10 cellular contexts compared by ENCODE assay signal in the genomic region with DNA sequence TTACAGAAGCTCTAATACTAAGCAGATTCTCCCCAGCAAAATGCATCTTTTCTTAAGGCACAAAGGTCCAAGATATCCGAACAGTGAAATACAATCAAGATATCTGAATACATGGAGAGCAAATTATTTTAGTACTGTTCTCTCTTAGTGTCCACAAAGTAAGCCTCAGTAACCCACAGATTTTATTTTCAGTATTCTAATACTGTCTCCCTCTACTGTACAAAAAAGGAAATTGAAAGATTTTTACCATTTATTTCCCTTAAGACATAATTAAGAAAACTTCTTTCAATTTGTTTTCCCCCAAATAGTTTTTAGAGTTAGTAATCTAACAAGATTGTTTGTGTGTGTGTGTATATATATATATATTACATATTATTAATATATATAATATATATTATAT. TPM values are rescaled to one million over a fixed set of nuclear protein-coding genes. Genes with fewer than 3 reads are reported as not detected.
A peak's percentile ranks its signal among the peaks of the same experiment; 100 is the strongest.
DNase-seq lines count a peak whose midpoint lies in the region; ATAC-seq, FAIRE-seq and TF ChIP-seq lines count a peak whose summit lies in the region.
"Had no signal": no experiment of that assay in that cellular context is flagged by ENCODE, and none has a peak within 500 bp of the region (broad histone marks: within the 10 kb centered on the region; RNA-seq: fewer than 3 reads in every experiment).

No MANE protein-coding gene starts in this region.

- H3K9me3 ChIP-seq in mammary epithelial cell (replicated peaks; ENCODE audit: insufficient read depth, low read length), result no peaks in the 10 kb centered on the region
- no peaks in the 10 kb centered on the region for H3K9me3 ChIP-seq in pancreas

- no peaks in the 10 kb centered on the region for H3K27me3 ChIP-seq in mammary epithelial cell (ENCODE audit: insufficient read depth, low read length)
- no peaks in the 10 kb centered on the region for H3K27me3 ChIP-seq in pancreas
- no peaks in the 10 kb centered on the region for H3K27me3 ChIP-seq in H7 (ENCODE audit: control insufficient read depth, insufficient read depth, low read length)

- H3K4me3 ChIP-seq in mammary epithelial cell (replicated peaks in 1 of 3; ENCODE audit: insufficient read depth in 1 of 3, low read depth in 2 of 3, low read length in 3 of 3) (no peak overlapping the region), pancreas (no peak overlapping the region), H7 (ENCODE audit: insufficient read depth, low read depth, low read length) (no peak overlapping the region)

- DNase-seq in NCI-H2171 treated with DMSO at 0.1 percent for 48 hours (lab: John Stamatoyannopoulos, UW) (peak; percentile 2), NCI-H2171 (lab: John Stamatoyannopoulos, UW) (no peak), M059J (ENCODE audit: low read depth) (peak; percentile 39), mammary epithelial cell (no peak), pancreas (no peak), NCI-H1436 (lab: John Stamatoyannopoulos, UW) (no peak), head of caudate nucleus (no peak), H7 (no peak)
- DNase-seq: activated naive CD8-positive, alpha-beta T cell treated with anti-CD3 and anti-CD28 coated beads, Interleukin-2, amount 50 U/mL, for 24 hours; nucleus accumbens had no signal

- no peaks in the 10 kb centered on the region for H3K79me2 ChIP-seq in mammary epithelial cell (ENCODE audit: insufficient read depth, low read length)

- H4K20me1 ChIP-seq in mammary epithelial cell (ENCODE audit: insufficient read depth, low read length), result no peaks in the 10 kb centered on the region

- H3K27ac ChIP-seq in mammary epithelial cell (ENCODE audit: insufficient read depth, low read depth, low read length) (no peak overlapping the region), pancreas (no peak overlapping the region)

- H3K4me1 ChIP-seq in mammary epithelial cell (ENCODE audit: insufficient read depth, low read length), result no peaks in the 10 kb centered on the region
- peaks cover 6 to 8% (median 8%) of the 10 kb centered on the region in 3 donors for H3K4me1 ChIP-seq in pancreas

- H3K9ac ChIP-seq in mammary epithelial cell (ENCODE audit: insufficient read depth, low read length), result no peak overlapping the region

- 29% methylated on average over 1 of the region's 1 CpG for WGBS in mammary epithelial cell (ENCODE audit: low coverage, missing lambda C conversion rate)
- WGBS in pancreas, 2 donors, result 41 to 54% methylated on average over 1 of the region's 1 CpG

- ATAC-seq in pancreas, result no peak
- ATAC-seq: activated naive CD8-positive, alpha-beta T cell treated with anti-CD3 and anti-CD28 coated beads, Interleukin-2, amount 50 U/mL, for 24 hours had no signal

- in situ Hi-C loops in mammary epithelial cell (cut with MboI; ENCODE audit: low sequenced_read_pairs in 2 of 2), result no loop called here

- H3K36me3 ChIP-seq in mammary epithelial cell (ENCODE audit: insufficient read depth, low read length) (no peaks in the 10 kb centered on the region), pancreas (no peaks in the 10 kb centered on the region), H7 (replicated peaks; ENCODE audit: control insufficient read depth, insufficient read depth, low read length) (no peaks in the 10 kb centered on the region)

- CTCF ChIA-PET in mammary epithelial cell (lab: Charles Lee; ENCODE audit: low non-redundant PET), result interaction anchor here (0.7 kb wide), 1 partner anchor 19 kb away, joined by 4 read pairs; no protein-coding TSS in a partner anchor

- no peak overlapping the region for H3K4me2 ChIP-seq in mammary epithelial cell (ENCODE audit: insufficient read depth, low read depth, low read length)

- intact Hi-C loops in mammary epithelial cell (cut with micrococcal nuclease), result no loop called here
- intact Hi-C loops in pancreas (cut with DNase I), result no loop called here
- intact Hi-C loops in head of caudate nucleus (cut with DNase I), result no loop called here

- H2AFZ ChIP-seq in mammary epithelial cell (ENCODE audit: low read depth, low read length), result no peak overlapping the region

- dilution Hi-C loops in mammary epithelial cell (cut with HindIII; ENCODE audit: low sequenced_read_pairs), result no loop called here

- TF ChIP-seq CTCF in mammary epithelial cell (conservative IDR thresholded peaks at IDR 0.05 in 1 of 2, IDR thresholded peaks at IDR 0.05 in 1 of 2; ENCODE audit: extremely low read depth in 1 of 2, insufficient read depth in 1 of 2, low read depth in 1 of 2, low read length in 2 of 2) (peak; percentile 25 to 35), pancreas (IDR thresholded peaks at IDR 0.05) (no peak)

- peak; percentile 93 for FAIRE-seq in pancreas (lab: Jason Lieb, UNC)

- no TSS peak for BruUV-seq in mammary epithelial cell (replicated peaks; lab: Mats Ljungman, UMichigan)

RNA-seq across cellular contexts. Expression of a gene that starts 24.7 kb away (rescaled TPM):
- 30.2 and 39.3 TPM in 2 replicates for total RNA-seq in M059J (2014; rRNA removed; shearing (Covaris generic))
- total RNA-seq in mammary epithelial cell (10 to 100 TPM; 34.2 to 59.0 TPM), pancreas (10 to 100 TPM; 10.9 to 20.6 (median 17.6) TPM)
- polyA plus RNA-seq in mammary epithelial cell (51.8 TPM), pancreas (10 to 100 TPM; 27.8 to 28.2 TPM)
- 107 TPM for polyA minus RNA-seq in mammary epithelial cell
- total RNA-seq in H7 (2014; rRNA removed; shearing (Covaris generic)), result 53.9 and 59.7 TPM in 2 replicates

RNA-seq across cellular contexts. Expression of a gene that starts 25.7 kb away (rescaled TPM):
- total RNA-seq in M059J (2014; rRNA removed; shearing (Covaris generic)), result 0.42 TPM in 1 of 2 replicates, not detected in the other
- 1 to 10 TPM; 3.0 to 7.2 TPM for total RNA-seq in mammary epithelial cell
- 0.67 TPM for polyA plus RNA-seq in mammary epithelial cell
- not detected for polyA minus RNA-seq in mammary epithelial cell
- total RNA-seq in pancreas, result 1 to 10 TPM in 1 of 6 donors, under 1 TPM in 4, not detected in 1; 0.51 to 1.7 (median 0.73) TPM
- polyA plus RNA-seq in pancreas, result under 1 TPM in 1 of 2 donors, not detected in 1; 0.66 TPM
- total RNA-seq in H7 (2014; rRNA removed; shearing (Covaris generic)), result 4.9 and 14.4 TPM in 2 replicates

RNA-seq across cellular contexts. Expression of a gene that starts 51.0 kb away (rescaled TPM):
- 0.57 and 1.1 TPM in 2 replicates for total RNA-seq in M059J (2014; rRNA removed; shearing (Covaris generic))
- total RNA-seq in mammary epithelial cell, result 10 to 100 TPM; 11.0 to 20.0 TPM
- 38.7 TPM for polyA plus RNA-seq in mammary epithelial cell
- 50.9 TPM for polyA minus RNA-seq in mammary epithelial cell
- 10 to 100 TPM; 18.3 to 39.0 (median 24.7) TPM for total RNA-seq in pancreas
- 10 to 100 TPM; 18.3 to 20.2 TPM for polyA plus RNA-seq in pancreas
- 0.18 and 2.6 TPM in 2 replicates for total RNA-seq in H7 (2014; rRNA removed; shearing (Covaris generic))

Comparison
In these comparisons a context has a peak if more than half of its experiments do, and no peak if none do; other contexts are left out.
1. DNase-seq: peak in NCI-H2171 treated with DMSO at 0.1 percent for 48 hours (single experiment) and M059J (single experiment); none in NCI-H2171 (single experiment), mammary epithelial cell (single experiment), pancreas (0 of 6), NCI-H1436 (single experiment), head of caudate nucleus (0 of 42) and H7 (single experiment).
2. CTCF ChIP-seq: peak in mammary epithelial cell (2 of 2); none in pancreas (0 of 4).